ENCODE assay signal across 24 cellular contexts in the genomic region with DNA sequence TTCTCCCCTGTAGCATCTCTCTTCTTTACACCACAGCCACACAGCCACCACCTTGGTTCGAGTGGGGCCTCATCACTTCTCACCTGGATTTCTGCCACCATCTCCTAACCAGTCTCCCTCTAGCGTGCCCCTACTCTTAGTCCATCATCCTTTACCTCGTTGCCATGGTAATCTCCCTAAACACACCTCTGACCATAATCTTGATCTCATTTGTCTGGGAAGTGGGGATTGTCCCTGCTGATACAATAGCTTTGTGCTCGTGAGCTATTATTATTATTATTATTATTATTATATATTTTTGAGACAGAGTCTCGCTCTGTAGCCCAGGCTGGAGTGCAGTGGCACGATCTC.
A peak's percentile ranks its signal among the peaks of the same experiment; 100 is the strongest.
DNase-seq lines count a peak whose midpoint lies in the region; ATAC-seq and TF ChIP-seq lines count a peak whose summit lies in the region.
"Had no signal": no experiment of that assay in that cellular context is flagged by ENCODE, and none has a peak within 500 bp of the region (broad histone marks: within the 10 kb centered on the region; RNA-seq: fewer than 3 reads in every experiment).

No MANE protein-coding gene starts in this region.

- H3K36me3 Mint-ChIP-seq in GM23338 (ENCODE audit: low read depth): no peaks in the 10 kb centered on the region; the same call in 2 of the 3 replicates
- H3K36me3 Mint-ChIP-seq in glutamatergic neuron (ENCODE audit: unreplicated experiment): no peaks in the 10 kb centered on the region
- no peaks in the 10 kb centered on the region for H3K36me3 Mint-ChIP-seq in neural crest cell (ENCODE audit: low read depth)
- no peaks in the 10 kb centered on the region for H3K36me3 Mint-ChIP-seq in activated T-helper 2 cell treated with anti-CD3 and anti-CD28 coated beads, Interferon-gamma antibody, Interleukin-2, Interleukin-4, amounts not matched to agents 10 μg/mL and 5 μg/mL and 100 μg/mL, durations not matched to agents 14 hours and 24 hours and 36 hours (ENCODE audit: low read depth)

- intact Hi-C loops in activated T-helper 2 cell treated with anti-CD3 and anti-CD28 coated beads, Interferon-gamma antibody, Interleukin-2, Interleukin-4, amounts not matched to agents 10 μg/mL and 5 μg/mL and 100 μg/mL, durations not matched to agents 14 hours and 24 hours and 36 hours (cut with micrococcal nuclease): loop anchor here (5.0 kb wide), 4 partner anchors 106 to 621 kb away; no protein-coding TSS in a partner anchor

- H3K27me3 ChIP-seq in GM23338 (ENCODE audit: insufficient read depth): no peaks in the 10 kb centered on the region

- no peak overlapping the region; the same call in 2 of the 3 replicates for H3K4me3 Mint-ChIP-seq in GM23338
- peak overlapping the region; percentile 34 for H3K4me3 Mint-ChIP-seq in glutamatergic neuron (ENCODE audit: unreplicated experiment)
- H3K4me3 Mint-ChIP-seq in neural crest cell: no peak overlapping the region
- H3K4me3 Mint-ChIP-seq in activated T-helper 2 cell treated with anti-CD3 and anti-CD28 coated beads, Interferon-gamma antibody, Interleukin-2, Interleukin-4, amounts not matched to agents 10 μg/mL and 5 μg/mL and 100 μg/mL, durations not matched to agents 14 hours and 24 hours and 36 hours (ENCODE audit: low read depth): no peak overlapping the region

- H3K27me3 Mint-ChIP-seq in GM23338 (ENCODE audit: insufficient read depth, low read depth, poor library complexity) (peaks cover 5% of the 10 kb centered on the region), glutamatergic neuron (ENCODE audit: unreplicated experiment) (peaks cover 6% of the 10 kb centered on the region), neural crest cell (ENCODE audit: low read depth) (no peaks in the 10 kb centered on the region)
- H3K27me3 Mint-ChIP-seq in activated T-helper 2 cell treated with anti-CD3 and anti-CD28 coated beads, Interferon-gamma antibody, Interleukin-2, Interleukin-4, amounts not matched to agents 10 μg/mL and 5 μg/mL and 100 μg/mL, durations not matched to agents 14 hours and 24 hours and 36 hours (ENCODE audit: low read depth): peaks cover 86% of the 10 kb centered on the region

- no peaks in the 10 kb centered on the region for H3K79me2 ChIP-seq in GM23338 (replicated peaks; ENCODE audit: insufficient read depth)

- no peak overlapping the region for H3K4me3 ChIP-seq in GM23338
- H3K4me3 ChIP-seq: GM23248, HAP-1, PC-9 had no signal

- no peak overlapping the region; the same call in 1 of the 2 replicates for H3K4me2 ChIP-seq in GM23338
- H3K4me2 ChIP-seq: PC-9, SK-N-SH had no signal

- H3K36me3 ChIP-seq in GM23338 (ENCODE audit: insufficient read depth): no peaks in the 10 kb centered on the region
- H3K36me3 ChIP-seq: HAP-1 had no signal

- H3K9me2 ChIP-seq in GM23338 (ENCODE audit: insufficient read depth): no peaks in the 10 kb centered on the region
- H3K9me2 ChIP-seq: SK-N-SH had no signal

- no peaks in the 10 kb centered on the region for H3F3A ChIP-seq in GM23338 (replicated peaks; ENCODE audit: low read depth)

- H3K9me3 Mint-ChIP-seq in GM23338 (no peaks in the 10 kb centered on the region), glutamatergic neuron (ENCODE audit: unreplicated experiment) (peaks cover 6% of the 10 kb centered on the region), neural crest cell (no peaks in the 10 kb centered on the region)
- no peaks in the 10 kb centered on the region for H3K9me3 Mint-ChIP-seq in activated T-helper 2 cell treated with anti-CD3 and anti-CD28 coated beads, Interferon-gamma antibody, Interleukin-2, Interleukin-4, amounts not matched to agents 10 μg/mL and 5 μg/mL and 100 μg/mL, durations not matched to agents 14 hours and 24 hours and 36 hours

- no peak for ATAC-seq in GM23338
- ATAC-seq in GM19463 (IDR thresholded peaks at IDR 0.05; ENCODE audit: unreplicated experiment): no peak
- no peak for ATAC-seq in HG02763 (IDR thresholded peaks at IDR 0.05; ENCODE audit: unreplicated experiment)

- H3K27ac Mint-ChIP-seq in GM23338 (no peak overlapping the region), glutamatergic neuron (ENCODE audit: unreplicated experiment) (peak overlapping the region; percentile 76), neural crest cell (ENCODE audit: unreplicated experiment) (peak overlapping the region; percentile 9)
- H3K27ac Mint-ChIP-seq in activated T-helper 2 cell treated with anti-CD3 and anti-CD28 coated beads, Interferon-gamma antibody, Interleukin-2, Interleukin-4, amounts not matched to agents 10 μg/mL and 5 μg/mL and 100 μg/mL, durations not matched to agents 14 hours and 24 hours and 36 hours: no peak overlapping the region

- peaks cover 52% of the 10 kb centered on the region for H3K4me1 Mint-ChIP-seq in GM23338
- peaks cover 55% of the 10 kb centered on the region for H3K4me1 Mint-ChIP-seq in glutamatergic neuron (ENCODE audit: low read depth, unreplicated experiment)
- peaks cover 46% of the 10 kb centered on the region for H3K4me1 Mint-ChIP-seq in neural crest cell
- H3K4me1 Mint-ChIP-seq in activated T-helper 2 cell treated with anti-CD3 and anti-CD28 coated beads, Interferon-gamma antibody, Interleukin-2, Interleukin-4, amounts not matched to agents 10 μg/mL and 5 μg/mL and 100 μg/mL, durations not matched to agents 14 hours and 24 hours and 36 hours (ENCODE audit: low read depth): peaks cover 26% of the 10 kb centered on the region

- H4K20me1 ChIP-seq in GM23338 (replicated peaks; ENCODE audit: insufficient read depth): no peaks in the 10 kb centered on the region

- no peak overlapping the region for H3K27ac ChIP-seq in GM23338 (ENCODE audit: low read depth)
- H3K27ac ChIP-seq: GM23248, PC-9 had no signal

- peaks cover 20% of the 10 kb centered on the region for H3K4me1 ChIP-seq in GM23338 (ENCODE audit: insufficient read depth)

- peak in 2 of 3 experiments; percentile 49 to 66 for DNase-seq in NCI-H1417 (lab: John Stamatoyannopoulos, UW)
- DNase-seq in NCI-H1417 treated with DMSO at 0.1 percent for 48 hours (lab: John Stamatoyannopoulos, UW): no peak
- peak; percentile 42 for DNase-seq in GM23338 (ENCODE audit: low spot score)
- DNase-seq in glutamatergic neuron: no peak
- DNase-seq in neural crest cell (ENCODE audit: low read depth, low spot score): no peak
- no peak for DNase-seq in activated T-helper 2 cell treated with anti-CD3 and anti-CD28 coated beads, Interferon-gamma antibody, Interleukin-2, Interleukin-4, amounts not matched to agents 10 μg/mL and 5 μg/mL and 100 μg/mL, durations not matched to agents 14 hours and 24 hours and 36 hours (ENCODE audit: low spot score)
- DNase-seq: 8988T, AML-193, DMS79, GM23248, KG1, NCI-H1092, NCI-H146, NCI-H2029 treated with DMSO at 0.1 percent for 48 hours, NCI-H2171 treated with DMSO at 0.1 percent for 48 hours, NCI-H446 treated with DMSO at 0.1 percent for 48 hours, NCI-H526 treated with DMSO at 0.1 percent for 48 hours, PC-9, RPMI8226, SIG-M5, SK-N-SH had no signal

- TF ChIP-seq CTCF in GM23338 (conservative IDR thresholded peaks at IDR 0.05; ENCODE audit: low read depth in 2 of 2) (no peak), glutamatergic neuron (IDR thresholded peaks at IDR 0.05; ENCODE audit: partially characterized antibody, unreplicated experiment) (no peak), neural crest cell (conservative IDR thresholded peaks at IDR 0.05) (no peak)

- H2AFZ ChIP-seq in GM23338: peak overlapping the region; percentile 78; the same call in 1 of the 2 replicates
- H2AFZ ChIP-seq: GM23248, PC-9 had no signal

TF ChIP-seq in GM23338, 12 proteins besides CTCF, POLR2A, EP300 and RAD21 (continues in another document):
- TF ChIP-seq, protein P1, sequence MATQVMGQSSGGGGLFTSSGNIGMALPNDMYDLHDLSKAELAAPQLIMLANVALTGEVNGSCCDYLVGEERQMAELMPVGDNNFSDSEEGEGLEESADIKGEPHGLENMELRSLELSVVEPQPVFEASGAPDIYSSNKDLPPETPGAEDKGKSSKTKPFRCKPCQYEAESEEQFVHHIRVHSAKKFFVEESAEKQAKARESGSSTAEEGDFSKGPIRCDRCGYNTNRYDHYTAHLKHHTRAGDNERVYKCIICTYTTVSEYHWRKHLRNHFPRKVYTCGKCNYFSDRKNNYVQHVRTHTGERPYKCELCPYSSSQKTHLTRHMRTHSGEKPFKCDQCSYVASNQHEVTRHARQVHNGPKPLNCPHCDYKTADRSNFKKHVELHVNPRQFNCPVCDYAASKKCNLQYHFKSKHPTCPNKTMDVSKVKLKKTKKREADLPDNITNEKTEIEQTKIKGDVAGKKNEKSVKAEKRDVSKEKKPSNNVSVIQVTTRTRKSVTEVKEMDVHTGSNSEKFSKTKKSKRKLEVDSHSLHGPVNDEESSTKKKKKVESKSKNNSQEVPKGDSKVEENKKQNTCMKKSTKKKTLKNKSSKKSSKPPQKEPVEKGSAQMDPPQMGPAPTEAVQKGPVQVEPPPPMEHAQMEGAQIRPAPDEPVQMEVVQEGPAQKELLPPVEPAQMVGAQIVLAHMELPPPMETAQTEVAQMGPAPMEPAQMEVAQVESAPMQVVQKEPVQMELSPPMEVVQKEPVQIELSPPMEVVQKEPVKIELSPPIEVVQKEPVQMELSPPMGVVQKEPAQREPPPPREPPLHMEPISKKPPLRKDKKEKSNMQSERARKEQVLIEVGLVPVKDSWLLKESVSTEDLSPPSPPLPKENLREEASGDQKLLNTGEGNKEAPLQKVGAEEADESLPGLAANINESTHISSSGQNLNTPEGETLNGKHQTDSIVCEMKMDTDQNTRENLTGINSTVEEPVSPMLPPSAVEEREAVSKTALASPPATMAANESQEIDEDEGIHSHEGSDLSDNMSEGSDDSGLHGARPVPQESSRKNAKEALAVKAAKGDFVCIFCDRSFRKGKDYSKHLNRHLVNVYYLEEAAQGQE (IDR thresholded peaks at IDR 0.05; ENCODE audit: unreplicated experiment): no peak
- TF ChIP-seq CREB1 (CRISPR knock-in tag; IDR thresholded peaks at IDR 0.05; ENCODE audit: low read depth) (no peak), EZH2 (IDR thresholded peaks at IDR 0.05; ENCODE audit: low read depth, unreplicated experiment) (no peak), JUNB (IDR thresholded peaks at IDR 0.05; ENCODE audit: unreplicated experiment) (no peak)
- TF ChIP-seq, protein P2, sequence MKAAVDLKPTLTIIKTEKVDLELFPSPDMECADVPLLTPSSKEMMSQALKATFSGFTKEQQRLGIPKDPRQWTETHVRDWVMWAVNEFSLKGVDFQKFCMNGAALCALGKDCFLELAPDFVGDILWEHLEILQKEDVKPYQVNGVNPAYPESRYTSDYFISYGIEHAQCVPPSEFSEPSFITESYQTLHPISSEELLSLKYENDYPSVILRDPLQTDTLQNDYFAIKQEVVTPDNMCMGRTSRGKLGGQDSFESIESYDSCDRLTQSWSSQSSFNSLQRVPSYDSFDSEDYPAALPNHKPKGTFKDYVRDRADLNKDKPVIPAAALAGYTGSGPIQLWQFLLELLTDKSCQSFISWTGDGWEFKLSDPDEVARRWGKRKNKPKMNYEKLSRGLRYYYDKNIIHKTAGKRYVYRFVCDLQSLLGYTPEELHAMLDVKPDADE (IDR thresholded peaks at IDR 0.05): no peak

Comparison
In these comparisons a context has a peak if more than half of its experiments do, and no peak if none do; other contexts are left out.
1. DNase-seq: peak in NCI-H1417 (2 of 3) and GM23338 (single experiment); none in NCI-H1417 treated with DMSO at 0.1 percent for 48 hours (single experiment), glutamatergic neuron (single experiment), neural crest cell (single experiment) and activated T-helper 2 cell treated with anti-CD3 and anti-CD28 coated beads, Interferon-gamma antibody, Interleukin-2, Interleukin-4, amounts not matched to agents 10 μg/mL and 5 μg/mL and 100 μg/mL, durations not matched to agents 14 hours and 24 hours and 36 hours (single experiment).
2. H3K27ac Mint-ChIP-seq: peak in glutamatergic neuron (single experiment) and neural crest cell (single experiment); none in GM23338 (single experiment) and activated T-helper 2 cell treated with anti-CD3 and anti-CD28 coated beads, Interferon-gamma antibody, Interleukin-2, Interleukin-4, amounts not matched to agents 10 μg/mL and 5 μg/mL and 100 μg/mL, durations not matched to agents 14 hours and 24 hours and 36 hours (single experiment).